In genomic region chr15:35329993-35330695, GRCh38 we compare ENCODE assay signal across 17 cellular contexts.
DNase-seq lines count a peak whose midpoint lies in the region; ATAC-seq and TF ChIP-seq lines count a peak whose summit lies in the region.
"Had no signal": no experiment of that assay in that cellular context is flagged by ENCODE, and none has a peak within 500 bp of the region (broad histone marks: within the 10 kb centered on the region; RNA-seq: fewer than 3 reads in every experiment).

No MANE protein-coding gene starts in this region.

- H3K36me3 Mint-ChIP-seq in GM23338 (ENCODE audit: low read depth): no peaks in the 10 kb centered on the region
- H3K36me3 Mint-ChIP-seq in mesothelial cell of epicardium: peaks cover 9% of the 10 kb centered on the region
- H3K36me3 Mint-ChIP-seq: CD8-positive, alpha-beta T cell; IgD-negative memory B cell had no signal

- H3K4me3 Mint-ChIP-seq in GM23338 (no peak overlapping the region), mesothelial cell of epicardium (no peak overlapping the region)
- H3K4me3 Mint-ChIP-seq: CD8-positive, alpha-beta T cell; IgD-negative memory B cell had no signal

- H3K4me1 ChIP-seq in GM23338 (ENCODE audit: insufficient read depth): peaks cover 11% of the 10 kb centered on the region; the same call in 1 of the 2 replicates
- H3K4me1 ChIP-seq: BLaER1 had no signal

- no peak for TF ChIP-seq CTCF in GM23338 (conservative IDR thresholded peaks at IDR 0.05; ENCODE audit: low read depth in 2 of 2)
- no peak for TF ChIP-seq CTCF in mesothelial cell of epicardium (IDR thresholded peaks at IDR 0.05; ENCODE audit: unreplicated experiment)

- H3K4me3 ChIP-seq in GM23338: no peak overlapping the region
- H3K4me3 ChIP-seq: BLaER1 had no signal

- ATAC-seq in GM23338: no peak
- no peak for ATAC-seq in HG02588 (IDR thresholded peaks at IDR 0.05; ENCODE audit: unreplicated experiment)
- ATAC-seq in HG02610 (IDR thresholded peaks at IDR 0.05; ENCODE audit: unreplicated experiment): no peak
- no peak for ATAC-seq in GM19455 (IDR thresholded peaks at IDR 0.05; ENCODE audit: unreplicated experiment)
- no peak for ATAC-seq in HG03460 (IDR thresholded peaks at IDR 0.05; ENCODE audit: unreplicated experiment)
- ATAC-seq: CD8-positive, alpha-beta T cell; HepG2 had no signal

- H3K79me2 ChIP-seq in GM23338 (replicated peaks; ENCODE audit: insufficient read depth): no peaks in the 10 kb centered on the region

- CTCF ChIA-PET in HEK293T (lab: Yijun Ruan, JAX): no interaction called here

- no peaks in the 10 kb centered on the region for H3K36me3 ChIP-seq in GM23338 (ENCODE audit: insufficient read depth)
- H3K36me3 ChIP-seq: BLaER1 had no signal

- H3K27me3 ChIP-seq in GM23338 (ENCODE audit: insufficient read depth): no peaks in the 10 kb centered on the region
- H3K27me3 ChIP-seq: BLaER1 had no signal

- no peak overlapping the region for H2AFZ ChIP-seq in GM23338

- no peaks in the 10 kb centered on the region for H3K9me3 Mint-ChIP-seq in GM23338
- H3K9me3 Mint-ChIP-seq in mesothelial cell of epicardium: peaks cover 11% of the 10 kb centered on the region
- H3K9me3 Mint-ChIP-seq: IgD-negative memory B cell had no signal

- 0 out of 2 replicates have a peak overlapping the region, but pooled peaks have one; percentile 0 for H3K4me2 ChIP-seq in GM23338
- H3K4me2 ChIP-seq: BLaER1 had no signal

- H3K27ac ChIP-seq in GM23338 (ENCODE audit: low read depth): no peak overlapping the region
- H3K27ac ChIP-seq: BLaER1 had no signal

- H3K27me3 Mint-ChIP-seq in GM23338 (ENCODE audit: insufficient read depth, low read depth, poor library complexity) (no peaks in the 10 kb centered on the region), mesothelial cell of epicardium (ENCODE audit: low read depth) (no peaks in the 10 kb centered on the region)
- H3K27me3 Mint-ChIP-seq: IgD-negative memory B cell had no signal

- peaks cover 12% of the 10 kb centered on the region; the same call in 2 of the 3 replicates for H3K4me1 Mint-ChIP-seq in GM23338
- H3K4me1 Mint-ChIP-seq in mesothelial cell of epicardium: peaks cover 40% of the 10 kb centered on the region
- H3K4me1 Mint-ChIP-seq: IgD-negative memory B cell had no signal

- H3K27ac Mint-ChIP-seq in GM23338: peak overlapping the region; percentile 32; the same call in 1 of the 2 replicates
- peak overlapping the region; percentile 77 for H3K27ac Mint-ChIP-seq in mesothelial cell of epicardium
- H3K27ac Mint-ChIP-seq: CD8-positive, alpha-beta T cell; IgD-negative memory B cell had no signal

- H3F3A ChIP-seq in GM23338 (replicated peaks; ENCODE audit: low read depth): no peaks in the 10 kb centered on the region

- DNase-seq in GM23338 (ENCODE audit: low spot score): no peak
- no peak for DNase-seq in HEK293T (ENCODE audit: extremely low spot score)
- peak; percentile 12 for DNase-seq in SK-N-DZ (ENCODE audit: low spot score)
- DNase-seq in mesothelial cell of epicardium (ENCODE audit: low spot score in 2 of 2, unreplicated experiment in 2 of 2): no peak
- DNase-seq: 8988T; Calu3; CD8-positive, alpha-beta T cell; DMS79 treated with DMSO at 0.1 percent for 48 hours; GF-D8; KBM-7 had no signal

- H4K20me1 ChIP-seq in GM23338 (replicated peaks; ENCODE audit: insufficient read depth): no peaks in the 10 kb centered on the region
- H4K20me1 ChIP-seq: BLaER1 had no signal

- POLR2A ChIA-PET in HEK293T (lab: Yijun Ruan, JAX): no interaction called here

- no peaks in the 10 kb centered on the region for H3K9me2 ChIP-seq in GM23338 (ENCODE audit: insufficient read depth)

TF ChIP-seq in GM23338, 12 proteins besides CTCF, POLR2A, EP300 and RAD21 (continues in another document):
- TF ChIP-seq JUNB (IDR thresholded peaks at IDR 0.05; ENCODE audit: unreplicated experiment): no peak
- no peak for TF ChIP-seq EZH2 (IDR thresholded peaks at IDR 0.05; ENCODE audit: low read depth, unreplicated experiment)
- TF ChIP-seq EZH2phosphoT487 (IDR thresholded peaks at IDR 0.05; ENCODE audit: unreplicated experiment): no peak
- TF ChIP-seq ZNF114 (CRISPR knock-in tag; IDR thresholded peaks at IDR 0.05): no peak
- TF ChIP-seq POLR2AphosphoS5 (IDR thresholded peaks at IDR 0.05; ENCODE audit: low read depth): no peak
- no peak for TF ChIP-seq STAT1 (IDR thresholded peaks at IDR 0.05; ENCODE audit: unreplicated experiment)
- TF ChIP-seq REST (IDR thresholded peaks at IDR 0.05; ENCODE audit: unreplicated experiment): no peak
- no peak for TF ChIP-seq ZNF331 (CRISPR knock-in tag; IDR thresholded peaks at IDR 0.05; ENCODE audit: low read depth)
- TF ChIP-seq NANOG (IDR thresholded peaks at IDR 0.05; ENCODE audit: borderline replicate concordance): no peak

TF ChIP-seq in HEK293T, 16 proteins besides CTCF, POLR2A, EP300 and RAD21:
- 0 out of 2 replicates have a peak, but pooled peaks have one; percentile 44 for TF ChIP-seq ARNT (IDR thresholded peaks at IDR 0.05)
- no peak for TF ChIP-seq FOXA1 (IDR thresholded peaks at IDR 0.05)
- peak; percentile 61 for TF ChIP-seq PKNOX1 (IDR thresholded peaks at IDR 0.05)
